ENCODE assay signal across 8 cellular contexts in the genomic region with DNA sequence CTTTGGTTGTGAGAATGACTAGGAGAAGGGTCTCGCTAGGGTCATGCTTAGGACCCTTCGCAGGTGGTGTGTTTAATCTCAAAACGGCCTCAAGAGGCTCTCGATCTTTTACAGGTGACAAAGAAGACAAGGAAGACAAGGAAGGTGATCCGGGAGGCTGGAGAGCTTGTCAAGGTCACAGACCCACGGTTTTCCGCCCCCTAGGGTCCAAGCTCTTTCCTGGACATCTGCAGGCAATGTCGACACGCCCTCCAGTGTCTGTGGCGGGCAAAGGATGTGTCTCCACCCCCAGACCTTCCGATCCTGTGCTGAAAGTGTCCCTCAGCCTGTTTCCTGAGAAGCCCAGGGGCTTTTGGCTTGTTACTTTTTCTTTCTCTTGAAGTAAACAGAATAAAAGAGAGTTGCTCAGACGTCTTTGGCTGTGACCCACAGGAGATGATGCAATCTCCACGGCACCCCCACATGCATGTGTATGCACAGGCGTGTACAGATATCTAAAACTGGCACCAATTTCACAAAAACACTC.
DNase-seq lines count a peak whose midpoint lies in the region; TF ChIP-seq lines count a peak whose summit lies in the region.

No MANE protein-coding gene starts in this region.

- no peak overlapping the region for H3K14ac ChIP-seq in trophoblast cell (ENCODE audit: low read length)

- H2BK120ac ChIP-seq in trophoblast cell (ENCODE audit: insufficient read depth, low read length, poor library complexity): no peak overlapping the region

- TF ChIP-seq CTCF in GM20000 (IDR thresholded peaks at IDR 0.05; ENCODE audit: extremely low read depth, missing control alignments): peak; percentile 81
- TF ChIP-seq CTCF in glutamatergic neuron (IDR thresholded peaks at IDR 0.05; ENCODE audit: partially characterized antibody, unreplicated experiment): peak; percentile 36
- peak; percentile 69 for TF ChIP-seq CTCF in type B pancreatic cell (conservative IDR thresholded peaks at IDR 0.05)

- H3K27ac Mint-ChIP-seq in glutamatergic neuron (ENCODE audit: unreplicated experiment) (peak overlapping the region; percentile 34), type B pancreatic cell (peak overlapping the region; percentile 44)

- no peaks in the 10 kb centered on the region for H3K79me1 ChIP-seq in trophoblast cell (ENCODE audit: low read length)

- DNase-seq in COR-L47 (lab: John Stamatoyannopoulos, UW): peak; percentile 31
- DNase-seq in GM20000 (ENCODE audit: low spot score): peak; percentile 84
- peak; percentile 87 for DNase-seq in HT-29 (ENCODE audit: low spot score)
- peak; percentile 39 for DNase-seq in SIG-M5 (lab: John Stamatoyannopoulos, UW)
- peak; percentile 80 for DNase-seq in activated naive CD4-positive, alpha-beta T cell treated with anti-CD3 and anti-CD28 coated beads, Interleukin-2, amount 50 U/mL, for 16 hours
- DNase-seq in glutamatergic neuron: peak; percentile 76
- peak; percentile 66 to 75 for DNase-seq in trophoblast cell
- DNase-seq in type B pancreatic cell (ENCODE audit: extremely low spot score, unreplicated experiment): no peak

- H3K4me1 ChIP-seq in trophoblast cell (ENCODE audit: control insufficient read depth in 1 of 2, insufficient read depth in 2 of 2, low read length in 2 of 2): peaks cover 0 to 6% of the 10 kb centered on the region in 2 experiments

- H3K18ac ChIP-seq in trophoblast cell (ENCODE audit: low read length): no peak overlapping the region

- H4K91ac ChIP-seq in trophoblast cell (ENCODE audit: low read depth, low read length): no peak overlapping the region

- no peak overlapping the region for H4K8ac ChIP-seq in trophoblast cell (ENCODE audit: low read depth, low read length)

- no peak overlapping the region for H4K12ac ChIP-seq in trophoblast cell (ENCODE audit: low read depth, low read length)

- H3K4me3 ChIP-seq in trophoblast cell (ENCODE audit: low read depth, low read length): no peak overlapping the region

- no peak overlapping the region for H3K23ac ChIP-seq in trophoblast cell (ENCODE audit: low read length)

- H3K9me3 Mint-ChIP-seq in glutamatergic neuron (ENCODE audit: unreplicated experiment) (peaks cover 3% of the 10 kb centered on the region), type B pancreatic cell (no peaks in the 10 kb centered on the region)

- H3K27me3 ChIP-seq in trophoblast cell (ENCODE audit: insufficient read depth, low read length): no peaks in the 10 kb centered on the region

- H3K27me3 Mint-ChIP-seq in glutamatergic neuron (ENCODE audit: unreplicated experiment) (peaks cover 3% of the 10 kb centered on the region), type B pancreatic cell (peaks cover 15% of the 10 kb centered on the region)

- H3K4me3 Mint-ChIP-seq in glutamatergic neuron (ENCODE audit: unreplicated experiment) (peak overlapping the region; percentile 8), type B pancreatic cell (no peak overlapping the region)

- H3K4me2 ChIP-seq in trophoblast cell (ENCODE audit: low read length): no peak overlapping the region

- H3K9me3 ChIP-seq in trophoblast cell (ENCODE audit: insufficient read depth, low read depth, low read length): peaks cover 2% of the 10 kb centered on the region

- H3K4me1 Mint-ChIP-seq in glutamatergic neuron (ENCODE audit: low read depth, unreplicated experiment): peaks cover 18% of the 10 kb centered on the region
- H3K4me1 Mint-ChIP-seq in type B pancreatic cell (ENCODE audit: unreplicated experiment): peaks cover 10% of the 10 kb centered on the region

- no peak overlapping the region for H2AK5ac ChIP-seq in trophoblast cell (ENCODE audit: low read length)

- H2AFZ ChIP-seq in trophoblast cell (ENCODE audit: insufficient read depth, low read length, poor library complexity): no peak overlapping the region

- no peak overlapping the region for H3K9ac ChIP-seq in trophoblast cell (ENCODE audit: low read length)

- no peak overlapping the region for H2BK5ac ChIP-seq in trophoblast cell (ENCODE audit: low read depth, low read length, poor library complexity)

- H3K36me3 Mint-ChIP-seq in glutamatergic neuron (ENCODE audit: unreplicated experiment) (no peaks in the 10 kb centered on the region), type B pancreatic cell (no peaks in the 10 kb centered on the region)

- H3K79me2 ChIP-seq in trophoblast cell (ENCODE audit: control insufficient read depth, insufficient read depth, low read length, poor library complexity): no peaks in the 10 kb centered on the region

- H2BK12ac ChIP-seq in trophoblast cell (ENCODE audit: low read length): no peak overlapping the region

- no peak overlapping the region for H3K27ac ChIP-seq in trophoblast cell (ENCODE audit: low read depth, low read length)

- H3K4ac ChIP-seq in trophoblast cell (ENCODE audit: low read depth, low read length): no peak overlapping the region

- no peaks in the 10 kb centered on the region for H3K36me3 ChIP-seq in trophoblast cell (ENCODE audit: control insufficient read depth in 1 of 2, insufficient read depth in 2 of 2, low read length in 2 of 2)

- WGBS in trophoblast cell (ENCODE audit: extremely low coverage, insufficient coverage, insufficient read length): no CpG with 5 or more reads among the region's 14 CpGs
